In genomic region chr1:224802596-224802995, GRCh38 we compare ENCODE assay signal across 33 cellular contexts.
"Had no signal": no experiment of that assay in that cellular context is flagged by ENCODE, and none has a peak within 500 bp of the region (broad histone marks: within the 10 kb centered on the region; RNA-seq: fewer than 3 reads in every experiment).

No MANE protein-coding gene starts in this region.

- H3K27me3 Mint-ChIP-seq: activated B cell treated with CpG ODN at 0.5 μM for 24 hours; activated CD4-positive, alpha-beta T cell treated with anti-CD3 and anti-CD28 coated beads, Interleukin-2, amount 10 ng/mL, durations not matched to agents 24 days and 14 days; activated CD8-positive, alpha-beta T cell treated with anti-CD3 and anti-CD28 coated beads for 36 hours; brain had no signal

- H3K4me3 ChIP-seq: ascending aorta, cardiac muscle cell had no signal

- ATAC-seq: activated naive CD4-positive, alpha-beta T cell treated with anti-CD3 and anti-CD28 coated beads, Interleukin-2, amount 50 U/mL, for 72 hours; activated T-cell treated with anti-CD3 and anti-CD28 coated beads, Interleukin-2, amount 50 U/mL, for 4 hours; T-helper 17 cell had no signal

- FAIRE-seq: bronchial epithelial cell, TTC549 had no signal

- H3K27me3 ChIP-seq: ascending aorta, cardiac muscle cell had no signal

- H3K9me3 Mint-ChIP-seq: activated B cell treated with CpG ODN at 0.5 μM for 24 hours; activated CD4-positive, alpha-beta memory T cell treated with anti-CD3 and anti-CD28 coated beads for 36 hours; activated CD4-positive, alpha-beta T cell treated with anti-CD3 and anti-CD28 coated beads, Interleukin-2, amount 10 ng/mL, durations not matched to agents 24 days and 14 days; activated CD8-positive, alpha-beta T cell treated with anti-CD3 and anti-CD28 coated beads for 36 hours; activated naive CD4-positive, alpha-beta T cell treated with anti-CD3 and anti-CD28 coated beads for 36 hours; activated naive CD8-positive, alpha-beta T cell treated with anti-CD3 and anti-CD28 coated beads for 36 hours; activated T-cell treated with anti-CD3 and anti-CD28 coated beads, Interleukin-2, amount 50 U/mL, for 4 hours; activated T-cell treated with anti-CD3 and anti-CD28 coated beads, Interleukin-2, amount 50 U/mL, for 72 hours; activated T-helper 1 cell treated with anti-CD3 and anti-CD28 coated beads, Interleukin-12 subunit alpha, Interleukin-12 subunit beta, Interleukin-2, Interleukin-4 antibody, amounts not matched to agents 30 ng/mL and 10 ng/mL and 1 ng/mL, durations not matched to agents 14 hours and 24 hours and 36 hours; activated T-helper 17 cell treated with anti-CD3 and anti-CD28 coated beads, Interleukin-2, amount 50 U/mL, for 72 hours; central memory CD8-positive, alpha-beta T cell had no signal

- H3K27ac ChIP-seq: ascending aorta, cardiac muscle cell, VCaP had no signal

- H3K36me3 ChIP-seq: ascending aorta, cardiac muscle cell had no signal

- H3K4me1 Mint-ChIP-seq: activated B cell treated with CpG ODN at 0.5 μM for 24 hours; activated T-helper 17 cell treated with anti-CD3 and anti-CD28 coated beads, Interleukin-2, amount 50 U/mL, for 72 hours; brain; central memory CD8-positive, alpha-beta T cell had no signal

- H3K4me3 Mint-ChIP-seq: activated B cell treated with CpG ODN at 0.5 μM for 24 hours; activated CD4-positive, alpha-beta memory T cell treated with anti-CD3 and anti-CD28 coated beads for 36 hours; activated CD4-positive, alpha-beta T cell treated with anti-CD3 and anti-CD28 coated beads, Interleukin-2, amount 10 ng/mL, durations not matched to agents 24 days and 14 days; activated CD8-positive, alpha-beta T cell treated with anti-CD3 and anti-CD28 coated beads for 36 hours; activated naive CD4-positive, alpha-beta T cell treated with anti-CD3 and anti-CD28 coated beads for 36 hours; activated naive CD8-positive, alpha-beta T cell treated with anti-CD3 and anti-CD28 coated beads for 36 hours; activated T-cell treated with anti-CD3 and anti-CD28 coated beads, Interleukin-2, amount 50 U/mL, for 4 hours; activated T-cell treated with anti-CD3 and anti-CD28 coated beads, Interleukin-2, amount 50 U/mL, for 72 hours; activated T-helper 1 cell treated with anti-CD3 and anti-CD28 coated beads, Interleukin-12 subunit alpha, Interleukin-12 subunit beta, Interleukin-2, Interleukin-4 antibody, amounts not matched to agents 30 ng/mL and 10 ng/mL and 1 ng/mL, durations not matched to agents 14 hours and 24 hours and 36 hours; activated T-helper 17 cell treated with anti-CD3 and anti-CD28 coated beads, Interleukin-2, amount 50 U/mL, for 72 hours; brain; central memory CD8-positive, alpha-beta T cell; T-helper 17 cell had no signal

- H3K36me3 Mint-ChIP-seq: activated CD4-positive, alpha-beta memory T cell treated with anti-CD3 and anti-CD28 coated beads for 36 hours; activated naive CD4-positive, alpha-beta T cell treated with anti-CD3 and anti-CD28 coated beads, Interleukin-2, amount 50 U/mL, for 72 hours; activated naive CD8-positive, alpha-beta T cell treated with anti-CD3 and anti-CD28 coated beads for 36 hours; brain had no signal

- H3K9me3 ChIP-seq: ascending aorta had no signal

- DNase-seq: activated B cell treated with CpG ODN at 0.5 μM for 24 hours; activated CD4-positive, alpha-beta memory T cell treated with anti-CD3 and anti-CD28 coated beads for 36 hours; activated CD4-positive, alpha-beta T cell treated with anti-CD3 and anti-CD28 coated beads for 4 hours; activated CD4-positive, alpha-beta T cell treated with anti-CD3 and anti-CD28 coated beads, Interleukin-2, amount 10 ng/mL, durations not matched to agents 24 days and 14 days; activated CD4-positive, alpha-beta T cell treated with anti-CD3 and anti-CD28 coated beads, Interleukin-2, amount 50 U/mL, for 1 hour; activated CD4-positive, alpha-beta T cell treated with anti-CD3 and anti-CD28 coated beads, Interleukin-2, amount 50 U/mL, for 4 hours; activated CD4-positive, CD25-positive, alpha-beta regulatory T cell treated with anti-CD3 and anti-CD28 coated beads, Interleukin-2, amount 50 U/mL, for 72 hours; activated CD8-positive, alpha-beta memory T cell treated with anti-CD3 and anti-CD28 coated beads, Interleukin-2, amount 50 U/mL, for 4 hours; activated effector memory CD4-positive, alpha-beta T cell treated with anti-CD3 and anti-CD28 coated beads, Interleukin-2, amount 50 U/mL, for 16 hours; activated gamma-delta T cell treated with Interleukin-2 at 50 U/mL for 16 hours; activated naive CD4-positive, alpha-beta T cell; activated naive CD4-positive, alpha-beta T cell treated with anti-CD3 and anti-CD28 coated beads for 36 hours; activated naive CD4-positive, alpha-beta T cell treated with anti-CD3 and anti-CD28 coated beads, Interleukin-2, amount 50 U/mL, for 16 hours; activated naive CD8-positive, alpha-beta T cell treated with anti-CD3 and anti-CD28 coated beads for 36 hours; activated T-cell treated with anti-CD3 and anti-CD28 coated beads for 4 hours; activated T-cell treated with anti-CD3 and anti-CD28 coated beads, Interleukin-2, amount 50 U/mL, for 1 hour; activated T-cell treated with anti-CD3 and anti-CD28 coated beads, Interleukin-2, amount 50 U/mL, for 4 hours; activated T-cell treated with anti-CD3 and anti-CD28 coated beads, Interleukin-2, amount 50 U/mL, for 72 hours; amygdala; caudate nucleus; cerebellar nuclear complex; T-helper 17 cell had no signal

- H3K27ac Mint-ChIP-seq: activated B cell treated with CpG ODN at 0.5 μM for 24 hours; activated CD4-positive, alpha-beta memory T cell treated with anti-CD3 and anti-CD28 coated beads for 36 hours; activated CD4-positive, alpha-beta T cell treated with anti-CD3 and anti-CD28 coated beads, Interleukin-2, amount 10 ng/mL, durations not matched to agents 24 days and 14 days; activated CD8-positive, alpha-beta T cell treated with anti-CD3 and anti-CD28 coated beads for 36 hours; activated naive CD4-positive, alpha-beta T cell treated with anti-CD3 and anti-CD28 coated beads for 36 hours; activated naive CD8-positive, alpha-beta T cell treated with anti-CD3 and anti-CD28 coated beads for 36 hours; activated T-cell treated with anti-CD3 and anti-CD28 coated beads, Interleukin-2, amount 50 U/mL, for 72 hours; activated T-helper 1 cell treated with anti-CD3 and anti-CD28 coated beads, Interleukin-12 subunit alpha, Interleukin-12 subunit beta, Interleukin-2, Interleukin-4 antibody, amounts not matched to agents 30 ng/mL and 10 ng/mL and 1 ng/mL, durations not matched to agents 14 hours and 24 hours and 36 hours; activated T-helper 17 cell treated with anti-CD3 and anti-CD28 coated beads, Interleukin-2, amount 50 U/mL, for 72 hours; T-helper 17 cell had no signal

- H3K4me1 ChIP-seq: ascending aorta had no signal
